Comparison of ENCODE assay signal across 13 cellular contexts in the genomic region with DNA sequence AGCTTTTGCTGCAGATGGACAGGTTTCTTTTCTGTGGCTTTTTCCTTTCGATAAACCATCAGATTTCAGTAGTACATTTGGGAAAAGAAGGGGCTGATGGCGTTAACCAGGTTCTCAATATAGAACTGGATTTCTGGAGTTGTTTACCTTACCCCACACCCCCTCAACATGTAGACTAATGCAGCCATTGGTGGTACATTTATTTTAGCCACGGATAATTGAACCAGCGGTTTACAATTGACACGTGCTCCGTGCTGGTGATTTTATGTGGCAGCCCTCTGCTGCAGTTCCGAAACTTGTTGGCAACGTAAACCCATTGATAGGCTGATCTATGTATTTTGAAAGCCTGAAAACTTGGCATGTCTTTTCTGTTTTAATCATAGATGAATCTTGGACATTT. TPM values are rescaled to one million over a fixed set of nuclear protein-coding genes. Genes with fewer than 3 reads are reported as not detected.
DNase-seq lines count a peak whose midpoint lies in the region; ATAC-seq and TF ChIP-seq lines count a peak whose summit lies in the region.
"Had no signal": no experiment of that assay in that cellular context is flagged by ENCODE, and none has a peak within 500 bp of the region (broad histone marks: within the 10 kb centered on the region; RNA-seq: fewer than 3 reads in every experiment).

No MANE protein-coding gene starts in this region.

- peaks cover 13% of the 10 kb centered on the region; the same call in 1 of the 2 replicates for H3K27me3 ChIP-seq in H7 (ENCODE audit: control insufficient read depth, insufficient read depth, low read length)
- no peaks in the 10 kb centered on the region for H3K27me3 ChIP-seq in brain microvascular endothelial cell (replicated peaks)

- H3K27ac ChIP-seq in brain microvascular endothelial cell, result no peak overlapping the region
- H3K27ac ChIP-seq: gastrocnemius medialis, vagina had no signal

- in situ Hi-C loops in brain microvascular endothelial cell (cut with HindIII; ENCODE audit: low pct_ligation_motif_present, low sequenced_read_pairs), result no loop called here

- CTCF ChIA-PET in AG04449 (lab: Yijun Ruan, JAX), result no interaction called here

- no peak for DNase-seq in AG04449 (ENCODE audit: low read depth, low spot score)
- no peak for DNase-seq in H7
- no peak for DNase-seq in brain microvascular endothelial cell
- no peak for DNase-seq in mesothelial cell of epicardium (ENCODE audit: low spot score in 2 of 2, unreplicated experiment in 2 of 2)
- no peak for DNase-seq in putamen (ENCODE audit: low spot score)
- DNase-seq in activated CD4-positive, alpha-beta T cell treated with anti-CD3 and anti-CD28 coated beads for 48 hours, result no peak
- DNase-seq in globus pallidus (ENCODE audit: low spot score), result no peak
- DNase-seq: activated CD4-positive, alpha-beta memory T cell treated with anti-CD3 and anti-CD28 coated beads for 36 hours; gastrocnemius medialis; stimulated activated CD4-positive, alpha-beta T cell treated with anti-CD3 and anti-CD28 coated beads, Interleukin-15, amount 100 ng/mL, for 24 hours; T-helper 1 cell had no signal

- ATAC-seq in GM21723 (IDR thresholded peaks at IDR 0.05; ENCODE audit: unreplicated experiment), result no peak

- H3K27ac Mint-ChIP-seq in mesothelial cell of epicardium, result peak overlapping the region; percentile 92
- H3K27ac Mint-ChIP-seq: activated CD4-positive, alpha-beta memory T cell treated with anti-CD3 and anti-CD28 coated beads for 36 hours had no signal

- H3K4me3 ChIP-seq in AG04449 (ENCODE audit: low read depth, low read length) (peak overlapping the region; percentile 70), H7 (ENCODE audit: insufficient read depth, low read depth, low read length) (peak overlapping the region; percentile 90), brain microvascular endothelial cell (ENCODE audit: low read depth, low read length) (peak overlapping the region; percentile 84)

- no peaks in the 10 kb centered on the region for H3K27me3 Mint-ChIP-seq in mesothelial cell of epicardium (ENCODE audit: low read depth)

- peaks cover 6% of the 10 kb centered on the region for H3K36me3 Mint-ChIP-seq in mesothelial cell of epicardium

- POLR2A ChIA-PET in AG04449 (lab: Yijun Ruan, JAX), result interaction anchor here (1.1 kb wide), 1 partner anchor 218 kb away, joined by 5 read pairs; no protein-coding TSS in a partner anchor

- TF ChIP-seq CTCF in AG04449 (IDR thresholded peaks at IDR 0.05; ENCODE audit: insufficient read depth, low read length, missing control alignments), result no peak
- no peak for TF ChIP-seq CTCF in brain microvascular endothelial cell (IDR thresholded peaks at IDR 0.05; ENCODE audit: low read depth, low read length, missing control alignments)
- TF ChIP-seq CTCF in mesothelial cell of epicardium (IDR thresholded peaks at IDR 0.05; ENCODE audit: unreplicated experiment), result no peak

- peaks cover 53% of the 10 kb centered on the region for H3K4me1 Mint-ChIP-seq in mesothelial cell of epicardium

- no peaks in the 10 kb centered on the region for H3K9me3 Mint-ChIP-seq in mesothelial cell of epicardium
- H3K9me3 Mint-ChIP-seq: activated CD4-positive, alpha-beta memory T cell treated with anti-CD3 and anti-CD28 coated beads for 36 hours had no signal

- H3K36me3 ChIP-seq in H7 (replicated peaks; ENCODE audit: control insufficient read depth, insufficient read depth, low read length) (no peaks in the 10 kb centered on the region), brain microvascular endothelial cell (replicated peaks) (no peaks in the 10 kb centered on the region)
- H3K36me3 ChIP-seq: gastrocnemius medialis, vagina had no signal

- H3K4me3 Mint-ChIP-seq in mesothelial cell of epicardium, result peak overlapping the region; percentile 86
- H3K4me3 Mint-ChIP-seq: activated CD4-positive, alpha-beta memory T cell treated with anti-CD3 and anti-CD28 coated beads for 36 hours had no signal

RNA-seq across cellular contexts. Expression of gene SOX11, which starts 5.4 kb away (rescaled TPM):
- 20.9 and 26.6 TPM in 2 replicates for total RNA-seq in H7 (2014; rRNA removed; shearing (Covaris generic))
- total RNA-seq in mesothelial cell of epicardium, result 45.0 to 47.0 TPM (median 46.2 TPM) in 3 replicates
- total RNA-seq: activated CD4-positive, alpha-beta memory T cell treated with anti-CD3 and anti-CD28 coated beads for 36 hours; gastrocnemius medialis; vagina had no signal
